Comparison of ENCODE assay signal across 18 cellular contexts in the genomic region with DNA sequence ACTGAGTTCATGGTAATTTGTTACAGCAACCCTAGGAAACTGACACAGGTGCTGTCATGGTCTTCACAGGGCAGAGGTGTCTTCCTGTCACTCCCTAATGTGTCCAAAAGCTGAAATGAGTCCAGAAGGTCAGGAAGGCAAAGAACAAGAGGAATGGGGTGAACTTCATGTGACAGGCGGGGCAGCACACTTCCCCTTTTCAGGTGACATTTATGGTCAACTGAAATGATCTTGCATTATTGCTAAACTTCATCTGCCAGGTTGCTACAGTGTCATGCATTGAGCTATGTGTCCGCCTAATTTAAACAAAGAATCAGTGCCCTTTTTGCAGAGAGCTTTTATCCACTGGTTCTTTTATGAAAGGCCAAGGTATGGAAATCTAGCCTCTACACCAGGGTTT.
"Had no signal": no experiment of that assay in that cellular context is flagged by ENCODE, and none has a peak within 500 bp of the region (broad histone marks: within the 10 kb centered on the region; RNA-seq: fewer than 3 reads in every experiment).

No MANE protein-coding gene starts in this region.

- H3K4me1 ChIP-seq: gastrocnemius medialis, left ventricle myocardium inferior, prostate gland, right atrium auricular region, tibial artery had no signal

- H3K4me3 ChIP-seq: gastrocnemius medialis, left ventricle myocardium inferior, prostate gland, right atrium auricular region, tibial artery had no signal

- ATAC-seq: activated CD4-positive, CD25-positive, alpha-beta regulatory T cell treated with anti-CD3 and anti-CD28 coated beads, Interleukin-2, amount 50 U/mL, for 24 hours; activated T-cell treated with anti-CD3 and anti-CD28 coated beads, Interleukin-2, amount 50 U/mL, for 72 hours; gastrocnemius medialis; stimulated activated naive CD8-positive, alpha-beta T cell treated with anti-CD3 and anti-CD28 coated beads, Interleukin-15, Interleukin-2, amounts not matched to agents 100 U/mL and 50 U/mL, for 24 hours had no signal

- DNase-seq: activated CD4-positive, alpha-beta T cell treated with anti-CD3 and anti-CD28 coated beads, Interleukin-2, amount 50 U/mL, for 1 hour; activated CD8-positive, alpha-beta memory T cell treated with anti-CD3 and anti-CD28 coated beads for 24 hours; activated CD8-positive, alpha-beta memory T cell treated with anti-CD3 and anti-CD28 coated beads, Interleukin-2, amount 50 U/mL, for 48 hours; activated effector memory CD4-positive, alpha-beta T cell treated with anti-CD3 and anti-CD28 coated beads, Interleukin-2, amount 50 U/mL, for 16 hours; activated naive CD4-positive, alpha-beta T cell treated with anti-CD3 and anti-CD28 coated beads, Interleukin-2, amount 50 U/mL, for 16 hours; activated T-cell treated with anti-CD3 and anti-CD28 coated beads, Interleukin-2, amount 50 U/mL, for 72 hours; aorta; brain microvascular endothelial cell; central memory CD4-positive, alpha-beta T cell; gastrocnemius medialis; left ventricle myocardium inferior; mammary epithelial cell; stimulated activated naive CD8-positive, alpha-beta T cell treated with anti-CD3 and anti-CD28 coated beads, Interleukin-15, Interleukin-2, amounts not matched to agents 100 U/mL and 50 U/mL, for 24 hours; substantia nigra; tibial artery had no signal

- H3K9me3 ChIP-seq: prostate gland had no signal

- H3K4me3 Mint-ChIP-seq: activated T-cell treated with anti-CD3 and anti-CD28 coated beads, Interleukin-2, amount 50 U/mL, for 72 hours had no signal

- H3K27ac ChIP-seq: brain microvascular endothelial cell, gastrocnemius medialis, left ventricle myocardium inferior, prostate gland, right atrium auricular region, tibial artery had no signal

- H3K27ac Mint-ChIP-seq: activated T-cell treated with anti-CD3 and anti-CD28 coated beads, Interleukin-2, amount 50 U/mL, for 72 hours had no signal

- H3K27me3 ChIP-seq: brain microvascular endothelial cell, gastrocnemius medialis, right atrium auricular region, tibial artery had no signal

- H3K36me3 ChIP-seq: brain microvascular endothelial cell, gastrocnemius medialis, left ventricle myocardium inferior, prostate gland, right atrium auricular region, tibial artery had no signal
